In the genomic region with DNA sequence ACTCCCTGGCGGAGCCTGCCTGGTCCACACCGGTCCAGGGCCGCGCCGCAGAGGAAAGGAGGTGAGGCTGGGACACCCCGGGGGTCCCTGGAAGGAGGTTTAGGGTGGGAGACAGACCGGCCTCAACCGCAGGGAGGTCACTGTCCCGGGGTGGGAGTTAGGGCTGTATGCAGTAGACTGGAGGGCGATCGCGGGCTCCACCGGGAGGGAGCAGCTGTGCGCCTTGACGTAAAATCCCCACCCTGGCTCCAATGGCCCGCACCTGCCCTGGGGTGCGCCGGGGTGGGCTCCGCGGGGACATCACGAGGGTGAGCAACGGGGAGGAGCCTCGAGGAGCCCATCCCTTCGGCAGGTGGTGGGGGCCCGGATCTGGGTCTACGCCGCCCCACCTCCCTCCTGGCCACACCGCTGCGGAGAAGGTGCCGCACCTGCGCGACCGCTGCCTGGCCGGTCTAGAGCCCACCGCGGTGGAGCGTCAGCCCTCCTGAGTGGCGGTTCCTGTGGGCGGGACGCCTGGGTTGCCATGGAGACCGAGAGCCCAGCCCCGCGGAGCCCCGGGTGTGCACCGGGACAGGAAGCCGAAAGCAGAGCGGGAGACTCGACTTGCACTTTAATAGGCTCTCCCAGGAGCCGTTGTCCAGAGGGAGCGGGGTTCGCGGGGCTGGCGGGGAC, we compare ENCODE assay signal across 2 cellular contexts.
TF ChIP-seq lines count a peak whose summit lies in the region.

No MANE protein-coding gene starts in this region.

TF ChIP-seq in SK-N-SH, 30 proteins besides CTCF, POLR2A, EP300 and RAD21 (continued from another document):
- TF ChIP-seq GATA2 (CRISPR knock-in tag; IDR thresholded peaks at IDR 0.05) (no peak), SIN3A (IDR thresholded peaks at IDR 0.05; ENCODE audit: borderline replicate concordance, low read depth, low read length) (no peak), RCOR1 (IDR thresholded peaks at IDR 0.05; ENCODE audit: low read length) (no peak), NFIC (IDR thresholded peaks at IDR 0.05; ENCODE audit: borderline replicate concordance) (no peak), SMC3 (IDR thresholded peaks at IDR 0.05; ENCODE audit: low read depth, low read length) (no peak), PBX3 (IDR thresholded peaks at IDR 0.05) (no peak), EZH2phosphoT487 (IDR thresholded peaks at IDR 0.05; ENCODE audit: borderline replicate concordance, low read depth) (no peak), TEAD4 (IDR thresholded peaks at IDR 0.05; ENCODE audit: borderline replicate concordance, insufficient read depth) (no peak), JUND (IDR thresholded peaks at IDR 0.05) (no peak), MAX (IDR thresholded peaks at IDR 0.05; ENCODE audit: low read depth) (no peak), TCF12 (IDR thresholded peaks at IDR 0.05) (no peak), MEF2A (IDR thresholded peaks at IDR 0.05; ENCODE audit: borderline replicate concordance, low read depth) (no peak)

TF ChIP-seq in SK-N-SH treated with all-trans-retinoic acid at 6 μM for 48 hours, 23 proteins besides CTCF, POLR2A, EP300 and RAD21:
- TF ChIP-seq TSHZ2 (CRISPR knock-in tag; IDR thresholded peaks at IDR 0.05), result no peak
- TF ChIP-seq, protein P1, sequence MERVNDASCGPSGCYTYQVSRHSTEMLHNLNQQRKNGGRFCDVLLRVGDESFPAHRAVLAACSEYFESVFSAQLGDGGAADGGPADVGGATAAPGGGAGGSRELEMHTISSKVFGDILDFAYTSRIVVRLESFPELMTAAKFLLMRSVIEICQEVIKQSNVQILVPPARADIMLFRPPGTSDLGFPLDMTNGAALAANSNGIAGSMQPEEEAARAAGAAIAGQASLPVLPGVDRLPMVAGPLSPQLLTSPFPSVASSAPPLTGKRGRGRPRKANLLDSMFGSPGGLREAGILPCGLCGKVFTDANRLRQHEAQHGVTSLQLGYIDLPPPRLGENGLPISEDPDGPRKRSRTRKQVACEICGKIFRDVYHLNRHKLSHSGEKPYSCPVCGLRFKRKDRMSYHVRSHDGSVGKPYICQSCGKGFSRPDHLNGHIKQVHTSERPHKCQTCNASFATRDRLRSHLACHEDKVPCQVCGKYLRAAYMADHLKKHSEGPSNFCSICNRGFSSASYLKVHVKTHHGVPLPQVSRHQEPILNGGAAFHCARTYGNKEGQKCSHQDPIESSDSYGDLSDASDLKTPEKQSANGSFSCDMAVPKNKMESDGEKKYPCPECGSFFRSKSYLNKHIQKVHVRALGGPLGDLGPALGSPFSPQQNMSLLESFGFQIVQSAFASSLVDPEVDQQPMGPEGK (CRISPR knock-in tag; IDR thresholded peaks at IDR 0.05; ENCODE audit: borderline replicate concordance), result no peak
- TF ChIP-seq ZNF8 (CRISPR knock-in tag; IDR thresholded peaks at IDR 0.05), result no peak
- TF ChIP-seq GLIS3 (CRISPR knock-in tag; IDR thresholded peaks at IDR 0.05), result no peak
- no peak for TF ChIP-seq SNAI2 (CRISPR knock-in tag; IDR thresholded peaks at IDR 0.05)
- no peak for TF ChIP-seq ZFP3 (CRISPR knock-in tag; IDR thresholded peaks at IDR 0.05)
- TF ChIP-seq RARB (CRISPR knock-in tag; IDR thresholded peaks at IDR 0.05), result no peak
